Comparison of ENCODE assay signal across 13 cellular contexts in genomic region chr4:153570228-153570973, GRCh38.
DNase-seq lines count a peak whose midpoint lies in the region; ATAC-seq and TF ChIP-seq lines count a peak whose summit lies in the region.
"Had no signal": no experiment of that assay in that cellular context is flagged by ENCODE, and none has a peak within 500 bp of the region (broad histone marks: within the 10 kb centered on the region; RNA-seq: fewer than 3 reads in every experiment).

No MANE protein-coding gene starts in this region.

- CTCF ChIA-PET in Caco-2 (lab: Charles Lee) = no interaction called here

- no peak for TF ChIP-seq POLR2A in esophagus squamous epithelium (IDR thresholded peaks at IDR 0.05)

- TF ChIP-seq CTCF in Caco-2 (IDR thresholded peaks at IDR 0.05; ENCODE audit: insufficient read depth in 1 of 2, low read depth in 1 of 2, low read length in 1 of 2, severe bottlenecking in 1 of 2, unreplicated experiment in 1 of 2) = no peak
- TF ChIP-seq CTCF in esophagus squamous epithelium (IDR thresholded peaks at IDR 0.05) = no peak

- no peak overlapping the region for H3K27ac ChIP-seq in esophagus squamous epithelium

- H3K9me3 ChIP-seq in Caco-2 (0 out of 2 replicates have a peak, but pooled peaks cover 3% of the 10 kb centered on the region), esophagus squamous epithelium (no peaks in the 10 kb centered on the region)
- H3K9me3 ChIP-seq: MG63 had no signal

- H3K4me3 ChIP-seq in Caco-2 (ENCODE audit: low read depth, low read length) (no peak overlapping the region), esophagus squamous epithelium (no peak overlapping the region)
- H3K4me3 ChIP-seq: lung, MG63 had no signal

- no peak for DNase-seq in Caco-2
- no peak for DNase-seq in activated naive CD8-positive, alpha-beta T cell treated with anti-CD3 and anti-CD28 coated beads, Interleukin-2, amount 50 U/mL, for 24 hours
- DNase-seq in SHP77 (lab: John Stamatoyannopoulos, UW) = no peak
- no peak for DNase-seq in esophagus squamous epithelium (lab: John Stamatoyannopoulos, UW)
- DNase-seq in pons (ENCODE audit: low spot score) = no peak
- no peak for DNase-seq in inferior parietal cortex (ENCODE audit: extremely low spot score)
- DNase-seq: caudate nucleus, MG63, NCI-H82, T-helper 1 cell had no signal

- no peaks in the 10 kb centered on the region for H3K36me3 Mint-ChIP-seq in Caco-2 (ENCODE audit: insufficient read depth, unreplicated experiment)
- H3K36me3 Mint-ChIP-seq in activated naive CD8-positive, alpha-beta T cell treated with anti-CD3 and anti-CD28 coated beads, Interleukin-2, amount 50 U/mL, for 24 hours (ENCODE audit: low read depth) = peaks cover 38% of the 10 kb centered on the region

- H3K9me3 Mint-ChIP-seq in Caco-2 (ENCODE audit: unreplicated experiment) = no peaks in the 10 kb centered on the region
- no peaks in the 10 kb centered on the region for H3K9me3 Mint-ChIP-seq in activated naive CD8-positive, alpha-beta T cell treated with anti-CD3 and anti-CD28 coated beads, Interleukin-2, amount 50 U/mL, for 24 hours

- 80 to 85% methylated on average over 12 of the region's 12 CpGs for WGBS in esophagus squamous epithelium, 2 donors

- POLR2A ChIA-PET in Caco-2 (lab: Charles Lee) = no interaction called here

- no TSS peak for BruUV-seq in Caco-2 (replicated peaks; lab: Mats Ljungman, UMichigan)

- no peaks in the 10 kb centered on the region for H3K27me3 Mint-ChIP-seq in Caco-2 (ENCODE audit: insufficient read depth, unreplicated experiment)
- H3K27me3 Mint-ChIP-seq in activated naive CD8-positive, alpha-beta T cell treated with anti-CD3 and anti-CD28 coated beads, Interleukin-2, amount 50 U/mL, for 24 hours = no peaks in the 10 kb centered on the region

- H3K4me1 ChIP-seq in Caco-2 (peaks cover 69% of the 10 kb centered on the region), esophagus squamous epithelium (peaks cover 0 to 21% (median 5%) of the 10 kb centered on the region in 3 donors)

- H3K36me3 ChIP-seq in Caco-2 (ENCODE audit: control insufficient read depth, insufficient read depth, low read length) (no peaks in the 10 kb centered on the region), esophagus squamous epithelium (peaks cover 0 to 4% (median 0%) of the 10 kb centered on the region in 3 donors)
- H3K36me3 ChIP-seq: MG63 had no signal

- ATAC-seq in GM18907 (IDR thresholded peaks at IDR 0.05; ENCODE audit: unreplicated experiment) (peak; percentile 59), HG02938 (IDR thresholded peaks at IDR 0.05; ENCODE audit: unreplicated experiment) (peak; percentile 52)
- ATAC-seq in activated naive CD8-positive, alpha-beta T cell treated with anti-CD3 and anti-CD28 coated beads, Interleukin-2, amount 50 U/mL, for 24 hours = no peak

- H3K4me1 Mint-ChIP-seq in Caco-2 (ENCODE audit: low read depth, unreplicated experiment) = peaks cover 8% of the 10 kb centered on the region
- peaks cover 88% of the 10 kb centered on the region for H3K4me1 Mint-ChIP-seq in activated naive CD8-positive, alpha-beta T cell treated with anti-CD3 and anti-CD28 coated beads, Interleukin-2, amount 50 U/mL, for 24 hours

- intact Hi-C loops in Caco-2 (cut with micrococcal nuclease; ENCODE audit: unreplicated experiment) = loop anchor here (10.0 kb wide), 1 partner anchor 336 kb away; no protein-coding TSS in a partner anchor
- intact Hi-C loops in esophagus squamous epithelium (cut with DNase I) = loop anchor here (5.0 to 10.0 kb wide), 3 partner anchors 106 to 426 kb away; partner anchors contain the start of gene TMEM131L

- peak overlapping the region; percentile 83 for H3K27ac Mint-ChIP-seq in Caco-2 (ENCODE audit: unreplicated experiment)
- H3K27ac Mint-ChIP-seq in activated naive CD8-positive, alpha-beta T cell treated with anti-CD3 and anti-CD28 coated beads, Interleukin-2, amount 50 U/mL, for 24 hours = peak overlapping the region; percentile 55

- H3K27me3 ChIP-seq in Caco-2 (replicated peaks; ENCODE audit: control insufficient read depth, insufficient read depth, low read length) (no peaks in the 10 kb centered on the region), esophagus squamous epithelium (no peaks in the 10 kb centered on the region)
- H3K27me3 ChIP-seq: MG63 had no signal

- H3K4me3 Mint-ChIP-seq in Caco-2 (ENCODE audit: unreplicated experiment) = no peak overlapping the region
- peak overlapping the region; percentile 21 for H3K4me3 Mint-ChIP-seq in activated naive CD8-positive, alpha-beta T cell treated with anti-CD3 and anti-CD28 coated beads, Interleukin-2, amount 50 U/mL, for 24 hours
